ENCODE assay signal across 8 cellular contexts in genomic region chr2:178404380-178404767, GRCh38. TPM values are rescaled to one million over a fixed set of nuclear protein-coding genes. Genes with fewer than 3 reads are reported as not detected.
DNase-seq lines count a peak whose midpoint lies in the region; ATAC-seq and TF ChIP-seq lines count a peak whose summit lies in the region.

No MANE protein-coding gene starts in this region.

- ATAC-seq in GM18517 (IDR thresholded peaks at IDR 0.05; ENCODE audit: unreplicated experiment) (peak; percentile 99), HG02759 (IDR thresholded peaks at IDR 0.05; ENCODE audit: unreplicated experiment) (peak; percentile 99)
- ATAC-seq in stimulated activated memory B cell treated with anti-CD40 and anti-IgM and Interleukin-4, amounts not matched to agents 10 μg/mL and 1 μg/mL and 100 μg/mL, for 72 hours = peak; percentile 81

- no peak overlapping the region for H3K27ac Mint-ChIP-seq in stimulated activated memory B cell treated with anti-CD40 and anti-IgM and Interleukin-4, amounts not matched to agents 10 μg/mL and 1 μg/mL and 100 μg/mL, for 72 hours
- H3K27ac Mint-ChIP-seq in immature natural killer cell = no peak overlapping the region

- H3K4me3 Mint-ChIP-seq in stimulated activated memory B cell treated with anti-CD40 and anti-IgM and Interleukin-4, amounts not matched to agents 10 μg/mL and 1 μg/mL and 100 μg/mL, for 72 hours = no peak overlapping the region
- no peak overlapping the region for H3K4me3 Mint-ChIP-seq in immature natural killer cell

- peak; percentile 59 for DNase-seq in AG09309 (ENCODE audit: low read depth)
- DNase-seq in NCI-H2029 treated with DMSO at 0.1 percent for 48 hours (lab: John Stamatoyannopoulos, UW) = peak; percentile 37
- DNase-seq in brain pericyte (ENCODE audit: low read depth, low spot score) = peak; percentile 34
- DNase-seq in stimulated activated CD4-positive, alpha-beta T cell treated with anti-CD3 and anti-CD28 coated beads, Interleukin-15, amount 100 ng/mL, for 24 hours = no peak
- no peak for DNase-seq in immature natural killer cell

- no peak for TF ChIP-seq CTCF in AG09309 (IDR thresholded peaks at IDR 0.05; ENCODE audit: control insufficient read depth, insufficient read depth, low read depth, low read length, missing control alignments)

- H3K4me1 Mint-ChIP-seq in stimulated activated memory B cell treated with anti-CD40 and anti-IgM and Interleukin-4, amounts not matched to agents 10 μg/mL and 1 μg/mL and 100 μg/mL, for 72 hours = peaks cover 10% of the 10 kb centered on the region
- no peaks in the 10 kb centered on the region for H3K4me1 Mint-ChIP-seq in immature natural killer cell

- no peaks in the 10 kb centered on the region for H3K27me3 Mint-ChIP-seq in stimulated activated memory B cell treated with anti-CD40 and anti-IgM and Interleukin-4, amounts not matched to agents 10 μg/mL and 1 μg/mL and 100 μg/mL, for 72 hours
- peaks cover 2 to 5% (median 4%) of the 10 kb centered on the region in 3 donors for H3K27me3 Mint-ChIP-seq in immature natural killer cell (ENCODE audit: low read depth in 3 of 3)

- no peaks in the 10 kb centered on the region for H3K9me3 Mint-ChIP-seq in stimulated activated memory B cell treated with anti-CD40 and anti-IgM and Interleukin-4, amounts not matched to agents 10 μg/mL and 1 μg/mL and 100 μg/mL, for 72 hours
- no peaks in the 10 kb centered on the region for H3K9me3 Mint-ChIP-seq in immature natural killer cell

- H3K36me3 Mint-ChIP-seq in stimulated activated memory B cell treated with anti-CD40 and anti-IgM and Interleukin-4, amounts not matched to agents 10 μg/mL and 1 μg/mL and 100 μg/mL, for 72 hours = no peaks in the 10 kb centered on the region
- H3K36me3 Mint-ChIP-seq in immature natural killer cell = no peaks in the 10 kb centered on the region

- H3K4me3 ChIP-seq in AG09309 (ENCODE audit: control insufficient read depth, low read depth, low read length) = no peak overlapping the region

RNA-seq across cellular contexts. Expression of gene PRKRA, which starts 46.6 kb away (rescaled TPM):
- 10 to 100 TPM; 37.7 to 57.7 (median 39.6) TPM for polyA plus RNA-seq in immature natural killer cell

RNA-seq across cellular contexts. Expression of gene PJVK, which starts 46.8 kb away (rescaled TPM):
- polyA plus RNA-seq in immature natural killer cell = under 1 TPM in 1 of 3 donors, not detected in 2; 0.19 TPM

Comparison
In these comparisons a context has a peak if more than half of its experiments do, and no peak if none do; other contexts are left out.
1. DNase-seq: peak in AG09309 (single experiment), NCI-H2029 treated with DMSO at 0.1 percent for 48 hours (single experiment) and brain pericyte (single experiment); none in stimulated activated CD4-positive, alpha-beta T cell treated with anti-CD3 and anti-CD28 coated beads, Interleukin-15, amount 100 ng/mL, for 24 hours (single experiment) and immature natural killer cell (0 of 3).
2. Peak in every context shown above with its lines, with median percentiles within 50 percentile points of each other: ATAC-seq.